Comparison of ENCODE assay signal across 22 cellular contexts in genomic region chrX:37453821-37454220, GRCh38.
"Had no signal": no experiment of that assay in that cellular context is flagged by ENCODE, and none has a peak within 500 bp of the region (broad histone marks: within the 10 kb centered on the region; RNA-seq: fewer than 3 reads in every experiment).

No MANE protein-coding gene starts in this region.

- H3K27ac ChIP-seq: brain microvascular endothelial cell, WERI-Rb-1 had no signal

- DNase-seq: activated CD4-positive, alpha-beta memory T cell treated with anti-CD3 and anti-CD28 coated beads, Interleukin-2, amount 10 ng/mL, durations not matched to agents 7 days and 5 days; activated CD4-positive, alpha-beta T cell treated with anti-CD3 and anti-CD28 coated beads for 36 hours; activated CD4-positive, alpha-beta T cell treated with anti-CD3 and anti-CD28 coated beads, Interleukin-2, amount 50 U/mL, for 1 hour; activated gamma-delta T cell treated with Interleukin-2 at 50 U/mL for 16 hours; activated naive CD4-positive, alpha-beta T cell treated with anti-CD3 and anti-CD28 coated beads, Interleukin-2, amount 10 ng/mL, durations not matched to agents 7 days and 5 days; activated naive CD8-positive, alpha-beta T cell treated with anti-CD3 and anti-CD28 coated beads for 36 hours; activated T-cell treated with anti-CD3 and anti-CD28 coated beads, Interleukin-2, amount 50 U/mL, for 72 hours; brain microvascular endothelial cell; caudate nucleus; KG1; NCI-H1092 treated with DMSO at 0.1 percent for 48 hours; NCI-H1417 treated with DMSO at 0.1 percent for 48 hours; NCI-H1694 treated with DMSO at 0.1 percent for 48 hours; NCI-H2029 treated with DMSO at 0.1 percent for 48 hours; NCI-H510A treated with DMSO at 0.1 percent for 48 hours; NCI-H69; NK-92 treated with Interleukin-12 subunit alpha and Interleukin-12 subunit beta, amount 100 ng/mL, for 24 hours; OCI-M1; SIG-M5; T-helper 1 cell; WERI-Rb-1 had no signal

- H3K36me3 Mint-ChIP-seq: activated naive CD4-positive, alpha-beta T cell treated with anti-CD3 and anti-CD28 coated beads, Interleukin-2, amount 10 ng/mL, durations not matched to agents 7 days and 5 days; activated naive CD8-positive, alpha-beta T cell treated with anti-CD3 and anti-CD28 coated beads for 36 hours had no signal

- H3K4me3 Mint-ChIP-seq: activated CD4-positive, alpha-beta memory T cell treated with anti-CD3 and anti-CD28 coated beads, Interleukin-2, amount 10 ng/mL, durations not matched to agents 7 days and 5 days; activated CD4-positive, alpha-beta T cell treated with anti-CD3 and anti-CD28 coated beads for 36 hours; activated naive CD4-positive, alpha-beta T cell treated with anti-CD3 and anti-CD28 coated beads, Interleukin-2, amount 10 ng/mL, durations not matched to agents 7 days and 5 days; activated naive CD8-positive, alpha-beta T cell treated with anti-CD3 and anti-CD28 coated beads for 36 hours; activated T-cell treated with anti-CD3 and anti-CD28 coated beads, Interleukin-2, amount 50 U/mL, for 72 hours had no signal

- H3K27ac Mint-ChIP-seq: activated CD4-positive, alpha-beta memory T cell treated with anti-CD3 and anti-CD28 coated beads, Interleukin-2, amount 10 ng/mL, durations not matched to agents 7 days and 5 days; activated CD4-positive, alpha-beta T cell treated with anti-CD3 and anti-CD28 coated beads for 36 hours; activated naive CD4-positive, alpha-beta T cell treated with anti-CD3 and anti-CD28 coated beads, Interleukin-2, amount 10 ng/mL, durations not matched to agents 7 days and 5 days; activated naive CD8-positive, alpha-beta T cell treated with anti-CD3 and anti-CD28 coated beads for 36 hours; activated T-cell treated with anti-CD3 and anti-CD28 coated beads, Interleukin-2, amount 50 U/mL, for 72 hours; activated T-helper 2 cell treated with anti-CD3 and anti-CD28 coated beads, Interferon-gamma antibody, Interleukin-2, Interleukin-4, amounts not matched to agents 10 μg/mL and 5 μg/mL and 100 μg/mL, durations not matched to agents 14 hours and 24 hours and 36 hours had no signal

- H3K4me1 Mint-ChIP-seq: activated CD4-positive, alpha-beta memory T cell treated with anti-CD3 and anti-CD28 coated beads, Interleukin-2, amount 10 ng/mL, durations not matched to agents 7 days and 5 days; activated CD4-positive, alpha-beta T cell treated with anti-CD3 and anti-CD28 coated beads for 36 hours; activated naive CD4-positive, alpha-beta T cell treated with anti-CD3 and anti-CD28 coated beads, Interleukin-2, amount 10 ng/mL, durations not matched to agents 7 days and 5 days; activated naive CD8-positive, alpha-beta T cell treated with anti-CD3 and anti-CD28 coated beads for 36 hours had no signal

- H3K27me3 ChIP-seq: brain microvascular endothelial cell had no signal

- H3K27me3 Mint-ChIP-seq: activated CD4-positive, alpha-beta memory T cell treated with anti-CD3 and anti-CD28 coated beads, Interleukin-2, amount 10 ng/mL, durations not matched to agents 7 days and 5 days; activated naive CD4-positive, alpha-beta T cell treated with anti-CD3 and anti-CD28 coated beads, Interleukin-2, amount 10 ng/mL, durations not matched to agents 7 days and 5 days had no signal

- H3K9me3 Mint-ChIP-seq: activated CD4-positive, alpha-beta memory T cell treated with anti-CD3 and anti-CD28 coated beads, Interleukin-2, amount 10 ng/mL, durations not matched to agents 7 days and 5 days; activated naive CD4-positive, alpha-beta T cell treated with anti-CD3 and anti-CD28 coated beads, Interleukin-2, amount 10 ng/mL, durations not matched to agents 7 days and 5 days; activated naive CD8-positive, alpha-beta T cell treated with anti-CD3 and anti-CD28 coated beads for 36 hours; activated T-cell treated with anti-CD3 and anti-CD28 coated beads, Interleukin-2, amount 50 U/mL, for 72 hours; activated T-helper 2 cell treated with anti-CD3 and anti-CD28 coated beads, Interferon-gamma antibody, Interleukin-2, Interleukin-4, amounts not matched to agents 10 μg/mL and 5 μg/mL and 100 μg/mL, durations not matched to agents 14 hours and 24 hours and 36 hours had no signal

- H3K36me3 ChIP-seq: brain microvascular endothelial cell, WERI-Rb-1 had no signal

- ATAC-seq: activated CD4-positive, alpha-beta T cell treated with anti-CD3 and anti-CD28 coated beads for 36 hours; activated T-cell treated with anti-CD3 and anti-CD28 coated beads, Interleukin-2, amount 50 U/mL, for 72 hours had no signal
